Comparison of ENCODE assay signal across 19 cellular contexts in the genomic region with DNA sequence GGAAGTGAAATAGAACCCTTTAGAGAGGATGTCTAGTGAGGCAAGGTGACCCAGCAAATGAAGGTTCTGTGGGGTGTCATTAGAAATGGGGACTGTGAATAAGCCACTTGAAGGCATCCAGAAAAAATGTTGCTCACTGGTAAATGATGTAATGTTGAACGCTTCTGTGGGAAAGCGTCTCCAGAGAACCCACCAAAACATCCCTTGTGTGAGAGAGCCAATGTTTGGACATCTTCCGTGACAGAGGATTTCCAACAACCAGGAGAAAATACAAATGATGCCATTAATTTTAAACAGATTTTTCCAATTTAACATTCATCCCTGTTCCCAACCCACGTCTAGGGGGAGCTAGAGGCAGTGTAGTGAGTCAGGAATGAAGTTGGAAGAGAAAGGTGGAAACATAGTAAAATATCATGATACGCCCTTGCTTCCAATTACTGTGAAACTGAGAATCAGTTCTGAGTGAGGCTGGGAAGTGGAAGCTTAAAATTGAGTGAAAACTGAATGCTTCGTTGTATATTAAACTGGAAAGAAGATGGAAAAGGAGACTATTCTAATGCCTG.
DNase-seq lines count a peak whose midpoint lies in the region; FAIRE-seq and TF ChIP-seq lines count a peak whose summit lies in the region.
"Had no signal": no experiment of that assay in that cellular context is flagged by ENCODE, and none has a peak within 500 bp of the region (broad histone marks: within the 10 kb centered on the region; RNA-seq: fewer than 3 reads in every experiment).

No MANE protein-coding gene starts in this region.

- H3K4me3 Mint-ChIP-seq in endodermal cell (no peak overlapping the region), neural progenitor cell (no peak overlapping the region)
- H3K4me3 Mint-ChIP-seq: activated naive CD4-positive, alpha-beta T cell treated with anti-CD3 and anti-CD28 coated beads, Interleukin-2, amount 50 U/mL, for 24 hours; IgD-negative memory B cell; natural killer cell treated with Interleukin-12 subunit alpha and Interleukin-12 subunit beta and Interleukin-15 and Interleukin-18, amount 100 ng/mL, for 72 hours had no signal

- WGBS in endodermal cell (ENCODE audit: insufficient coverage in 1 of 2, insufficient read length in 1 of 2), 2 experiments = 81 to 91% methylated on average over 4 to 6 of the region's 6 CpGs
- WGBS in testis, 2 donors = 83 to 84% methylated on average over 6 of the region's 6 CpGs

- H3K36me3 ChIP-seq in endodermal cell (ENCODE audit: control insufficient read depth, insufficient read depth, low read length) (no peaks in the 10 kb centered on the region), neural progenitor cell (no peaks in the 10 kb centered on the region), testis (ENCODE audit: low read depth, missing control alignments) (no peaks in the 10 kb centered on the region)

- H3K27ac Mint-ChIP-seq in endodermal cell (no peak overlapping the region), neural progenitor cell (no peak overlapping the region)
- H3K27ac Mint-ChIP-seq: activated naive CD4-positive, alpha-beta T cell treated with anti-CD3 and anti-CD28 coated beads, Interleukin-2, amount 50 U/mL, for 24 hours; IgD-negative memory B cell; natural killer cell treated with Interleukin-12 subunit alpha and Interleukin-12 subunit beta and Interleukin-15 and Interleukin-18, amount 100 ng/mL, for 72 hours had no signal

- H3K27ac ChIP-seq in endodermal cell (ENCODE audit: low read depth, low read length) = no peak overlapping the region
- no peak overlapping the region for H3K27ac ChIP-seq in neural progenitor cell
- no peak overlapping the region for H3K27ac ChIP-seq in testis
- H3K27ac ChIP-seq: body of pancreas had no signal

- no peak for FAIRE-seq in D721Med (lab: Jason Lieb, UNC)
- FAIRE-seq: G401.6 had no signal

- no peaks in the 10 kb centered on the region for H3K27me3 Mint-ChIP-seq in endodermal cell (ENCODE audit: insufficient read depth)
- H3K27me3 Mint-ChIP-seq in neural progenitor cell (ENCODE audit: insufficient read depth, low read depth) = no peaks in the 10 kb centered on the region
- H3K27me3 Mint-ChIP-seq: activated naive CD4-positive, alpha-beta T cell treated with anti-CD3 and anti-CD28 coated beads, Interleukin-2, amount 50 U/mL, for 24 hours; IgD-negative memory B cell; natural killer cell treated with Interleukin-12 subunit alpha and Interleukin-12 subunit beta and Interleukin-15 and Interleukin-18, amount 100 ng/mL, for 72 hours had no signal

- no peaks in the 10 kb centered on the region for H3F3A ChIP-seq in neural progenitor cell (ENCODE audit: low read depth)

- H3K36me3 Mint-ChIP-seq in endodermal cell (ENCODE audit: low read depth) (no peaks in the 10 kb centered on the region), neural progenitor cell (no peaks in the 10 kb centered on the region)
- H3K36me3 Mint-ChIP-seq: activated naive CD4-positive, alpha-beta T cell treated with anti-CD3 and anti-CD28 coated beads, Interleukin-2, amount 50 U/mL, for 24 hours; IgD-negative memory B cell; natural killer cell treated with Interleukin-12 subunit alpha and Interleukin-12 subunit beta and Interleukin-15 and Interleukin-18, amount 100 ng/mL, for 72 hours had no signal

- TF ChIP-seq POLR2A in testis (IDR thresholded peaks at IDR 0.05) = no peak

- no peak overlapping the region for H3K4me3 ChIP-seq in endodermal cell (ENCODE audit: low read length)
- no peak overlapping the region for H3K4me3 ChIP-seq in neural progenitor cell
- no peak overlapping the region for H3K4me3 ChIP-seq in testis
- H3K4me3 ChIP-seq: body of pancreas, lung had no signal

- H3K4me1 Mint-ChIP-seq in endodermal cell = peaks cover 11% of the 10 kb centered on the region
- peaks cover 10% of the 10 kb centered on the region for H3K4me1 Mint-ChIP-seq in neural progenitor cell
- H3K4me1 Mint-ChIP-seq: activated naive CD4-positive, alpha-beta T cell treated with anti-CD3 and anti-CD28 coated beads, Interleukin-2, amount 50 U/mL, for 24 hours; IgD-negative memory B cell had no signal

- H3K79me2 ChIP-seq in neural progenitor cell (ENCODE audit: low read depth) = no peaks in the 10 kb centered on the region

- H2AFZ ChIP-seq in neural progenitor cell (replicated peaks) = no peak overlapping the region

- H3K4me1 ChIP-seq in endodermal cell (ENCODE audit: control insufficient read depth, insufficient read depth, low read length) (no peaks in the 10 kb centered on the region), neural progenitor cell (no peaks in the 10 kb centered on the region), testis (no peaks in the 10 kb centered on the region)
- H3K4me1 ChIP-seq: body of pancreas had no signal

- peaks cover 3% of the 10 kb centered on the region for H3K9me3 Mint-ChIP-seq in endodermal cell
- H3K9me3 Mint-ChIP-seq in neural progenitor cell = peaks cover 2% of the 10 kb centered on the region

- no peaks in the 10 kb centered on the region for H4K20me1 ChIP-seq in neural progenitor cell (ENCODE audit: low read depth)

- TF ChIP-seq CTCF in D721Med (IDR thresholded peaks at IDR 0.05; ENCODE audit: insufficient read depth, missing control alignments) (peak; percentile 10), endodermal cell (conservative IDR thresholded peaks at IDR 0.05) (peak; percentile 68), neural progenitor cell (IDR thresholded peaks at IDR 0.05) (peak; percentile 42), testis (IDR thresholded peaks at IDR 0.05) (no peak)

- DNase-seq in D721Med (ENCODE audit: insufficient read length, low spot score) (no peak), HT-29 (ENCODE audit: low spot score) (peak; percentile 14), endodermal cell (peak; percentile 49), neural progenitor cell (ENCODE audit: low spot score) (no peak), NCI-H524 (lab: John Stamatoyannopoulos, UW) (no peak), testis (no peak), occipital lobe (lab: John Stamatoyannopoulos, UW) (no peak)
- DNase-seq: activated CD4-positive, alpha-beta T cell treated with anti-CD3 and anti-CD28 coated beads, Interleukin-2, amount 50 U/mL, for 1 hour; activated T-cell treated with anti-CD3 and anti-CD28 coated beads for 4 hours; body of pancreas; NCI-H1105 treated with DMSO at 0.1 percent for 48 hours; retina; SHP77 treated with DMSO at 0.1 percent for 48 hours; T-helper 9 cell had no signal

- no peak overlapping the region for H3K9ac ChIP-seq in endodermal cell (ENCODE audit: extremely low read depth, low read length, poor library complexity, severe bottlenecking)
- no peak overlapping the region for H3K9ac ChIP-seq in neural progenitor cell

- intact Hi-C loops in testis (cut with DNase I; ENCODE audit: low total_unique reads) = no loop called here

- H3K4me2 ChIP-seq in neural progenitor cell = no peak overlapping the region

- H3K9me3 ChIP-seq in endodermal cell (ENCODE audit: control insufficient read depth, low read length) = no peaks in the 10 kb centered on the region
- no peaks in the 10 kb centered on the region for H3K9me3 ChIP-seq in neural progenitor cell (ENCODE audit: low read depth)
- H3K9me3 ChIP-seq in testis = no peaks in the 10 kb centered on the region
- H3K9me3 ChIP-seq: body of pancreas had no signal

- H3K27me3 ChIP-seq in endodermal cell (ENCODE audit: control insufficient read depth, insufficient read depth, low read length, poor library complexity, severe bottlenecking) (no peaks in the 10 kb centered on the region), neural progenitor cell (no peaks in the 10 kb centered on the region), testis (no peaks in the 10 kb centered on the region)
- H3K27me3 ChIP-seq: body of pancreas had no signal

Comparison
In these comparisons a context has a peak if more than half of its experiments do, and no peak if none do; other contexts are left out.
1. DNase-seq: peak in HT-29 (single experiment) and endodermal cell (single experiment); none in D721Med (single experiment), neural progenitor cell (single experiment), NCI-H524 (0 of 2), testis (single experiment) and occipital lobe (single experiment).
2. CTCF ChIP-seq: peak in D721Med (single experiment), endodermal cell (single experiment) and neural progenitor cell (single experiment); none in testis (0 of 3).